In the genomic region with DNA sequence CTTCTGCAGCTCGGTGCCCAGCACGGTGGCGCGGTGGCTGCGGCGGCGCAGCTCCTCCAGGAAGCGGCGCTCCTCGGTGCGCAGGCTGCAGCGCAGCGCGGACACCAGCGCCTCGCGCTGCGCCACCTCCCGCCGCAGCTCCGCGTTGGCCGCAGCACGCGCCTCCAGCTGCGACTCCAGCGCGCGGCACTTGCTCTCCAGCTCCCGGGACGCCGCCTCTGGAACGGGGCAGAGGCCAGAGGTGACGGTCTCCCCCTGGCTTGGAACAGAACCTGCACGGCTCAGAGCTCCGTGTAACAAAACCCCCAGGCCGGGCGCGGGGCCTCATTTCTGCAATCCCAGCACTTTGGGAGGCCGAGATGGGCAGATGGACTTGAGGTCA, we compare ENCODE assay signal across 8 cellular contexts. TPM values are rescaled to one million over a fixed set of nuclear protein-coding genes. Genes with fewer than 3 reads are reported as not detected.
DNase-seq lines count a peak whose midpoint lies in the region; ATAC-seq and TF ChIP-seq lines count a peak whose summit lies in the region.

No MANE protein-coding gene starts in this region.

- peaks cover 14% of the 10 kb centered on the region for H3K27me3 Mint-ChIP-seq in T-helper 2 cell treated with Interferon-gamma antibody and Interleukin-4, amounts not matched to agents 5 μg/mL and 100 μg/mL, for 36 hours (ENCODE audit: low read depth)
- peaks cover 12 to 46% (median 24%) of the 10 kb centered on the region in 3 donors for H3K27me3 Mint-ChIP-seq in naive B cell

- H3K27me3 ChIP-seq in effector memory CD4-positive, alpha-beta T cell (replicated peaks; ENCODE audit: control insufficient read depth, insufficient read depth, low read length, poor library complexity, severe bottlenecking): no peaks in the 10 kb centered on the region
- H3K27me3 ChIP-seq in vagina: no peaks in the 10 kb centered on the region

- DNase-seq in Daoy (ENCODE audit: low read depth) (peak; percentile 72), naive B cell (no peak), vagina (ENCODE audit: extremely low spot score in 2 of 2) (no peak), NCI-H1092 (lab: John Stamatoyannopoulos, UW) (no peak)
- DNase-seq in T-helper 2 cell treated with Interferon-gamma antibody and Interleukin-4, amounts not matched to agents 5 μg/mL and 100 μg/mL, for 36 hours (ENCODE audit: low spot score): peak; percentile 37
- DNase-seq in effector memory CD4-positive, alpha-beta T cell: no peak

- H3K4me1 ChIP-seq in effector memory CD4-positive, alpha-beta T cell (ENCODE audit: control insufficient read depth, insufficient read depth, low read length, poor library complexity, severe bottlenecking): no peaks in the 10 kb centered on the region
- H3K4me1 ChIP-seq in vagina: peaks cover 6% of the 10 kb centered on the region

- H3K4me3 ChIP-seq in effector memory CD4-positive, alpha-beta T cell (ENCODE audit: insufficient read depth, low read depth, low read length, poor library complexity, severe bottlenecking): peak overlapping the region; percentile 39
- peak overlapping the region; percentile 43 to 55 for H3K4me3 ChIP-seq in vagina

- TF ChIP-seq CTCF in vagina (IDR thresholded peaks at IDR 0.05): no peak

- no peak overlapping the region for H3K27ac Mint-ChIP-seq in T-helper 2 cell treated with Interferon-gamma antibody and Interleukin-4, amounts not matched to agents 5 μg/mL and 100 μg/mL, for 36 hours
- no peak overlapping the region for H3K27ac Mint-ChIP-seq in naive B cell

- no peak overlapping the region for H3K27ac ChIP-seq in effector memory CD4-positive, alpha-beta T cell (ENCODE audit: insufficient read depth, low read length, poor library complexity, severe bottlenecking)
- H3K27ac ChIP-seq in vagina: no peak overlapping the region

- no peaks in the 10 kb centered on the region for H3K4me1 Mint-ChIP-seq in T-helper 2 cell treated with Interferon-gamma antibody and Interleukin-4, amounts not matched to agents 5 μg/mL and 100 μg/mL, for 36 hours (ENCODE audit: low read depth)
- peaks cover 3 to 7% (median 6%) of the 10 kb centered on the region in 3 donors for H3K4me1 Mint-ChIP-seq in naive B cell

- H3K36me3 Mint-ChIP-seq in T-helper 2 cell treated with Interferon-gamma antibody and Interleukin-4, amounts not matched to agents 5 μg/mL and 100 μg/mL, for 36 hours (ENCODE audit: low read depth): no peaks in the 10 kb centered on the region
- H3K36me3 Mint-ChIP-seq in naive B cell: peaks cover 0 to 10% of the 10 kb centered on the region in 2 donors

- H3K9me3 Mint-ChIP-seq in T-helper 2 cell treated with Interferon-gamma antibody and Interleukin-4, amounts not matched to agents 5 μg/mL and 100 μg/mL, for 36 hours: no peaks in the 10 kb centered on the region
- peaks cover 0 to 2% (median 0%) of the 10 kb centered on the region in 7 donors for H3K9me3 Mint-ChIP-seq in naive B cell

- no peak for TF ChIP-seq POLR2A in vagina (IDR thresholded peaks at IDR 0.05)

- no peak overlapping the region for H3K4me3 Mint-ChIP-seq in T-helper 2 cell treated with Interferon-gamma antibody and Interleukin-4, amounts not matched to agents 5 μg/mL and 100 μg/mL, for 36 hours
- H3K4me3 Mint-ChIP-seq in naive B cell: peak overlapping the region in 5 of 8 donors; percentile 17 to 70 (median 35)

- ATAC-seq in naive B cell (ENCODE audit: low read depth in 2 of 2) (peak; percentile 72 to 89), HG02970 (IDR thresholded peaks at IDR 0.05; ENCODE audit: low FRiP score, unreplicated experiment) (no peak), HG03460 (IDR thresholded peaks at IDR 0.05; ENCODE audit: unreplicated experiment) (no peak)

- intact Hi-C loops in vagina (cut with DNase I): no loop called here

- H3K36me3 ChIP-seq in effector memory CD4-positive, alpha-beta T cell (ENCODE audit: control insufficient read depth, insufficient read depth, low read length): no peaks in the 10 kb centered on the region
- no peaks in the 10 kb centered on the region for H3K36me3 ChIP-seq in vagina

- H3K9me3 ChIP-seq in effector memory CD4-positive, alpha-beta T cell (ENCODE audit: control insufficient read depth, low read length): no peaks in the 10 kb centered on the region
- H3K9me3 ChIP-seq in vagina: no peaks in the 10 kb centered on the region

RNA-seq across cellular contexts. Expression of a gene that starts 13.2 kb away (rescaled TPM):
- total RNA-seq in Daoy (2014; rRNA removed; shearing (Covaris generic)): 41.2 and 47.9 TPM in 2 replicates
- polyA plus RNA-seq in naive B cell (ENCODE audit: low read depth in 6 of 6): 10 to 100 TPM in 1 of 6 donors, 1 to 10 TPM in 5; 3.4 to 14.2 (median 5.3) TPM
- 52.3 TPM for total RNA-seq in vagina

RNA-seq across cellular contexts. Expression of a gene that starts 24.7 kb away (rescaled TPM):
- total RNA-seq in Daoy (2014; rRNA removed; shearing (Covaris generic)): not detected in 2 replicates
- not detected for polyA plus RNA-seq in naive B cell (ENCODE audit: low read depth in 6 of 6)
- total RNA-seq in vagina: 0.25 TPM

Comparison
In these comparisons a context has a peak if more than half of its experiments do, and no peak if none do; other contexts are left out.
1. DNase-seq: peak in Daoy (single experiment) and T-helper 2 cell treated with Interferon-gamma antibody and Interleukin-4, amounts not matched to agents 5 μg/mL and 100 μg/mL, for 36 hours (single experiment); none in effector memory CD4-positive, alpha-beta T cell (0 of 3), naive B cell (single experiment), vagina (0 of 2) and NCI-H1092 (single experiment).
2. ATAC-seq: peak in naive B cell (2 of 2); none in HG02970 (single experiment) and HG03460 (single experiment).